In genomic region chr11:61680622-61681191, GRCh38 we compare ENCODE assay signal across 8 cellular contexts. TPM values are rescaled to one million over a fixed set of nuclear protein-coding genes. Genes with fewer than 3 reads are reported as not detected.
DNase-seq lines count a peak whose midpoint lies in the region; ATAC-seq and TF ChIP-seq lines count a peak whose summit lies in the region.

No MANE protein-coding gene starts in this region.

- no peak for TF ChIP-seq CTCF in AG04449 (IDR thresholded peaks at IDR 0.05; ENCODE audit: insufficient read depth, low read length, missing control alignments)
- no peak for TF ChIP-seq CTCF in HL-60 (IDR thresholded peaks at IDR 0.05; ENCODE audit: insufficient read depth, low read length)

- H3K4me3 Mint-ChIP-seq in naive thymus-derived CD4-positive, alpha-beta T cell, result peak overlapping the region in 8 of 10 donors; percentile 37 to 77 (median 66)

- POLR2A ChIA-PET in AG04449 (lab: Yijun Ruan, JAX), result no interaction called here
- POLR2A ChIA-PET in naive thymus-derived CD4-positive, alpha-beta T cell (lab: Charles Lee), result no interaction called here

- peaks cover 0 to 26% (median 20%) of the 10 kb centered on the region in 5 donors for H3K27me3 Mint-ChIP-seq in naive thymus-derived CD4-positive, alpha-beta T cell

- peak overlapping the region in 3 of 9 donors; percentile 43 to 64 (median 46) for H3K27ac Mint-ChIP-seq in naive thymus-derived CD4-positive, alpha-beta T cell

- in situ Hi-C loops in G401 (cut with HindIII; ENCODE audit: low sequenced_read_pairs), result no loop called here

- no peaks in the 10 kb centered on the region for H3K36me3 ChIP-seq in naive thymus-derived CD4-positive, alpha-beta T cell (ENCODE audit: control insufficient read depth in 2 of 3, insufficient read depth in 3 of 3, low read length in 3 of 3)

- H3K4me1 ChIP-seq in naive thymus-derived CD4-positive, alpha-beta T cell (ENCODE audit: control insufficient read depth in 2 of 2, insufficient read depth in 2 of 2, low read length in 2 of 2), result peaks cover 15 to 22% of the 10 kb centered on the region in 2 donors

- DNase-seq in AG04449 (ENCODE audit: low read depth, low spot score) (no peak), HL-60 (ENCODE audit: low read depth in 1 of 2, low spot score in 1 of 2) (no peak), ecto neural progenitor cell (ENCODE audit: low spot score) (peak; percentile 44), G401 (ENCODE audit: low spot score) (no peak), mucosa of gallbladder (ENCODE audit: low spot score) (no peak), MV-4-11 (lab: John Stamatoyannopoulos, UW) (no peak)
- DNase-seq in naive thymus-derived CD4-positive, alpha-beta T cell, result no peak

- peaks cover 0 to 9% (median 5%) of the 10 kb centered on the region in 7 donors for H3K4me1 Mint-ChIP-seq in naive thymus-derived CD4-positive, alpha-beta T cell

- peaks cover 0 to 2% (median 0%) of the 10 kb centered on the region in 11 donors for H3K9me3 Mint-ChIP-seq in naive thymus-derived CD4-positive, alpha-beta T cell

- CTCF ChIA-PET in AG04449 (lab: Yijun Ruan, JAX), result interaction anchor here (0.5 to 4.4 kb wide), 11 partner anchors 8 to 236 kb away, joined by 3 to 40 read pairs (median 5); a partner anchor contains a TSS
- CTCF ChIA-PET in naive thymus-derived CD4-positive, alpha-beta T cell (lab: Charles Lee), result interaction anchor here (1.0 to 2.4 kb wide), 3 partner anchors 9 to 53 kb away, joined by 3 to 15 read pairs (median 3); no protein-coding TSS in a partner anchor

- H3K4me3 ChIP-seq in AG04449 (ENCODE audit: low read depth, low read length) (peak overlapping the region; percentile 68), HL-60 (replicated peaks; ENCODE audit: insufficient read depth, low read length) (peak overlapping the region; percentile 41)
- H3K4me3 ChIP-seq in naive thymus-derived CD4-positive, alpha-beta T cell (ENCODE audit: low read length), result no peak overlapping the region

- no peak overlapping the region for H3K27ac ChIP-seq in HL-60 (replicated peaks)
- no peak overlapping the region for H3K27ac ChIP-seq in naive thymus-derived CD4-positive, alpha-beta T cell (ENCODE audit: low read depth, low read length)

- intact Hi-C loops in naive thymus-derived CD4-positive, alpha-beta T cell (cut with micrococcal nuclease), result loop anchor here (1.0 to 10.0 kb wide), 4 partner anchors 16 to 427 kb away; partner anchors contain the start of gene SYT7 (in 1 of the 2)

- H3K9me3 ChIP-seq in naive thymus-derived CD4-positive, alpha-beta T cell (ENCODE audit: control insufficient read depth in 2 of 3, low read length in 3 of 3), result no peaks in the 10 kb centered on the region

- no peaks in the 10 kb centered on the region for H3K36me3 Mint-ChIP-seq in naive thymus-derived CD4-positive, alpha-beta T cell

- H3K27me3 ChIP-seq in HL-60 (ENCODE audit: insufficient read depth, poor library complexity, severe bottlenecking), result peaks cover 32% of the 10 kb centered on the region
- H3K27me3 ChIP-seq in naive thymus-derived CD4-positive, alpha-beta T cell (ENCODE audit: control insufficient read depth in 2 of 2, insufficient read depth in 2 of 2, low read length in 2 of 2), result peaks cover 0 to 3% of the 10 kb centered on the region in 2 donors

- no peak for ATAC-seq in naive thymus-derived CD4-positive, alpha-beta T cell
- ATAC-seq in HG02938 (IDR thresholded peaks at IDR 0.05; ENCODE audit: unreplicated experiment), result no peak

RNA-seq across cellular contexts. Expression of gene DAGLA, which starts 0.5 kb away (rescaled TPM):
- 1 to 10 TPM in 1 of 5 experiments, under 1 TPM in 4; 0.15 to 2.1 (median 0.35) TPM for total RNA-seq in naive thymus-derived CD4-positive, alpha-beta T cell
- under 1 TPM; 0.24 to 0.26 TPM for polyA plus RNA-seq in naive thymus-derived CD4-positive, alpha-beta T cell
- 0.74 and 1.4 TPM in 2 replicates for total RNA-seq in G401 (2014; rRNA removed; shearing (Covaris generic))
- total RNA-seq in mucosa of gallbladder, result 10.6 TPM
